ENCODE assay signal across 18 cellular contexts in genomic region chr16:14444979-14445810, GRCh38.
"Had no signal": no experiment of that assay in that cellular context is flagged by ENCODE, and none has a peak within 500 bp of the region (broad histone marks: within the 10 kb centered on the region; RNA-seq: fewer than 3 reads in every experiment).

No MANE protein-coding gene starts in this region.

- H3K4me3 Mint-ChIP-seq: stimulated activated naive B cell treated with anti-CD40 and anti-IgM and Interleukin-4, amounts not matched to agents 10 μg/mL and 1 μg/mL and 100 μg/mL, for 72 hours had no signal

- H3K27me3 Mint-ChIP-seq: progenitor cell of endocrine pancreas; stimulated activated naive B cell treated with anti-CD40 and anti-IgM and Interleukin-4, amounts not matched to agents 10 μg/mL and 1 μg/mL and 100 μg/mL, for 72 hours had no signal

- H3K9me3 ChIP-seq: gastrocnemius medialis, heart left ventricle, left ventricle myocardium inferior, thoracic aorta, upper lobe of right lung had no signal

- H3K36me3 ChIP-seq: gastrocnemius medialis, WERI-Rb-1 had no signal

- ATAC-seq: activated naive CD4-positive, alpha-beta T cell treated with anti-CD3 and anti-CD28 coated beads, Interleukin-2, amount 50 U/mL, for 72 hours; gastrocnemius medialis; stimulated activated naive B cell treated with anti-CD40 and anti-IgM and Interleukin-4, amounts not matched to agents 10 μg/mL and 1 μg/mL and 100 μg/mL, for 72 hours; upper lobe of right lung had no signal

- H3K9me3 Mint-ChIP-seq: activated naive CD4-positive, alpha-beta T cell treated with anti-CD3 and anti-CD28 coated beads, Interleukin-2, amount 50 U/mL, for 72 hours; stimulated activated naive B cell treated with anti-CD40 and anti-IgM and Interleukin-4, amounts not matched to agents 10 μg/mL and 1 μg/mL and 100 μg/mL, for 72 hours had no signal

- H3K27ac ChIP-seq: heart left ventricle, left ventricle myocardium inferior, thoracic aorta, upper lobe of right lung, WERI-Rb-1 had no signal

- H3K4me1 Mint-ChIP-seq: stimulated activated naive B cell treated with anti-CD40 and anti-IgM and Interleukin-4, amounts not matched to agents 10 μg/mL and 1 μg/mL and 100 μg/mL, for 72 hours had no signal

- H3K27ac Mint-ChIP-seq: activated naive CD4-positive, alpha-beta T cell treated with anti-CD3 and anti-CD28 coated beads, Interleukin-2, amount 50 U/mL, for 72 hours; stimulated activated naive B cell treated with anti-CD40 and anti-IgM and Interleukin-4, amounts not matched to agents 10 μg/mL and 1 μg/mL and 100 μg/mL, for 72 hours had no signal

- H3K27me3 ChIP-seq: gastrocnemius medialis, heart left ventricle, upper lobe of right lung had no signal

- H3K36me3 Mint-ChIP-seq: activated naive CD4-positive, alpha-beta T cell treated with anti-CD3 and anti-CD28 coated beads, Interleukin-2, amount 50 U/mL, for 72 hours had no signal

- H3K4me3 ChIP-seq: gastrocnemius medialis, heart left ventricle, left ventricle myocardium inferior, thoracic aorta, upper lobe of right lung had no signal

- DNase-seq: activated CD4-positive, alpha-beta T cell treated with anti-CD3 and anti-CD28 coated beads for 1 hour; activated CD8-positive, alpha-beta memory T cell treated with anti-CD3 and anti-CD28 coated beads for 24 hours; activated CD8-positive, alpha-beta memory T cell treated with anti-CD3 and anti-CD28 coated beads, Interleukin-2, amount 50 U/mL, for 48 hours; activated gamma-delta T cell; amniotic stem cell; erythroblast; gastrocnemius medialis; heart left ventricle; left ventricle myocardium inferior; stimulated activated CD4-positive, alpha-beta T cell treated with anti-CD3 and anti-CD28 coated beads, Interleukin-4, amount 100 ng/mL, for 24 hours; stimulated activated naive B cell treated with anti-CD40 and anti-IgM and Interleukin-4, amounts not matched to agents 10 μg/mL and 1 μg/mL and 100 μg/mL, for 72 hours; SW 1271; T-helper 2 cell; upper lobe of right lung; WERI-Rb-1 had no signal
